Comparison of ENCODE assay signal across 1 cellular context in the genomic region with DNA sequence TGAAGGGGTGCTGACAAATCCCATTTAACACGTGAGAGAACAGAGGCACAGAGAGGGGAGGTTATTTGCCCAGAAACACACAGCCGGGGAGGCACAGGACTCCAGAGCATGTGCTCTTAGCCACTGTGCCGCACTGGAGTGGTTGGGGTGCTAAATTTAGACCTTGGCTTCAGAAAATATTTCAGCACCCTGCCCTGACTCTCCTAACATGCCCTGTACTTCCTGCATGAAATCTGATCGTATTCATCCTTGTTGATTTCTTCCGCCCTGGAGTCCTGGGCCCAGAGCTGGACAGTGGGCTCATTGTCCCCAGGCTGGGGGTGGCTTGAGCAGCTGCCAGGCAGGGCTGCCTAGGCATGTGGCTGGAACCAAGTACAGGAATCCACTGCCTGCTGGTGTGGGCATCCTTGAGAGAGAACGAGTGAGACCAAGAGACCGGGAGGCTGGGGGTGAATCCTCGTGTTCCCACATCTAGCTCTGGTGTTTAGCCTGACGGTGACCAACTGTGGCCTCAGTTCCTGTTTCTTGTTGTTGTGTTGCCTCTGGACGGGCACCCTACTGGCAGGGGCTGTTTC.
TF ChIP-seq lines count a peak whose summit lies in the region.

No MANE protein-coding gene starts in this region.

TF ChIP-seq in endothelial cell of umbilical vein, 7 proteins besides CTCF, POLR2A, EP300 and RAD21:
- TF ChIP-seq, protein P1, sequence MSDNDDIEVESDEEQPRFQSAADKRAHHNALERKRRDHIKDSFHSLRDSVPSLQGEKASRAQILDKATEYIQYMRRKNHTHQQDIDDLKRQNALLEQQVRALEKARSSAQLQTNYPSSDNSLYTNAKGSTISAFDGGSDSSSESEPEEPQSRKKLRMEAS (IDR thresholded peaks at IDR 0.05; ENCODE audit: insufficient read depth, insufficient read length), result no peak
- no peak for TF ChIP-seq JUN (IDR thresholded peaks at IDR 0.05; ENCODE audit: borderline replicate concordance, insufficient read depth, insufficient read length, low read depth)
- TF ChIP-seq MYC (IDR thresholded peaks at IDR 0.05; ENCODE audit: low read depth, low read length), result no peak
- no peak for TF ChIP-seq FOS (IDR thresholded peaks at IDR 0.05; ENCODE audit: borderline replicate concordance, insufficient read depth, low read length)
- TF ChIP-seq POLR2AphosphoS5 (IDR thresholded peaks at IDR 0.05; ENCODE audit: insufficient read depth, low read depth, low read length), result no peak
